ENCODE assay signal across 8 cellular contexts in genomic region chr1:3312894-3313578, GRCh38.
DNase-seq lines count a peak whose midpoint lies in the region; ATAC-seq and TF ChIP-seq lines count a peak whose summit lies in the region.

No MANE protein-coding gene starts in this region.

- H4K20me1 ChIP-seq in PC-3 (ENCODE audit: low read length) = no peaks in the 10 kb centered on the region

- POLR2A ChIA-PET in BJ (lab: Charles Lee) = interaction anchor here (1.4 kb wide), 1 partner anchor 56 kb away, joined by 4 read pairs; no protein-coding TSS in a partner anchor
- POLR2A ChIA-PET in PC-3 (lab: Charles Lee; ENCODE audit: unreplicated experiment) = no interaction called here

- H3K4me3 ChIP-seq in BJ (ENCODE audit: low read depth, low read length) = no peak overlapping the region
- H3K4me3 ChIP-seq in PC-3 (ENCODE audit: low read length) = no peak overlapping the region
- no peak overlapping the region for H3K4me3 ChIP-seq in skeletal muscle cell (ENCODE audit: low read depth, low read length)

- H3K4me2 ChIP-seq in PC-3 (ENCODE audit: low read length) = peak overlapping the region; percentile 18

- peak; percentile 94 for DNase-seq in BJ (ENCODE audit: low read depth)
- DNase-seq in PC-3 = peak; percentile 99
- DNase-seq in hippocampal formation (lab: John Stamatoyannopoulos, UW) = peak; percentile 24 to 37
- peak; percentile 98 for DNase-seq in skeletal muscle cell (ENCODE audit: low read depth)
- DNase-seq in NCI-H1417 (lab: John Stamatoyannopoulos, UW) = no peak

- ATAC-seq in PC-3 (peak; percentile 100), HG02678 (IDR thresholded peaks at IDR 0.05; ENCODE audit: unreplicated experiment) (no peak), HG03108 (IDR thresholded peaks at IDR 0.05; ENCODE audit: unreplicated experiment) (no peak)

- H3K9me2 ChIP-seq in PC-3 (replicated peaks; ENCODE audit: low read length) = no peaks in the 10 kb centered on the region

- no peaks in the 10 kb centered on the region for H3K79me2 ChIP-seq in PC-3 (ENCODE audit: low read length)

- CTCF ChIA-PET in BJ (lab: Yijun Ruan, JAX) = interaction anchor here (1.2 to 1.6 kb wide), 3 partner anchors 31 to 140 kb away, joined by 4 to 5 read pairs (median 4); no protein-coding TSS in a partner anchor
- CTCF ChIA-PET in PC-3 (lab: Charles Lee) = no interaction called here

- H3K27me3 ChIP-seq in BJ (ENCODE audit: control insufficient read depth, insufficient read depth, low read length) (no peaks in the 10 kb centered on the region), PC-3 (ENCODE audit: low read length) (peaks cover 42% of the 10 kb centered on the region)

- no peak for TF ChIP-seq CTCF in BJ (IDR thresholded peaks at IDR 0.05; ENCODE audit: insufficient read depth, low read depth, low read length)
- TF ChIP-seq CTCF in PC-3 (conservative IDR thresholded peaks at IDR 0.05; ENCODE audit: low read depth, low read length) = no peak

- H3K9ac ChIP-seq in PC-3 (ENCODE audit: low read length) = no peak overlapping the region

- H2AFZ ChIP-seq in PC-3 (ENCODE audit: low read length) = peak overlapping the region; percentile 39; the same call in 1 of the 2 replicates

- H3K27ac ChIP-seq in PC-3 (ENCODE audit: low read length) = no peak overlapping the region
- H3K27ac ChIP-seq in angular gyrus (ENCODE audit: low read depth, low read length) = peak overlapping the region; percentile 4

- no peaks in the 10 kb centered on the region for H3K9me3 ChIP-seq in PC-3 (ENCODE audit: low read length)

- peaks cover 10% of the 10 kb centered on the region for H3K4me1 ChIP-seq in PC-3 (ENCODE audit: insufficient read depth, low read length)

- H3K36me3 ChIP-seq in BJ (ENCODE audit: control insufficient read depth, insufficient read depth, low read length) = no peaks in the 10 kb centered on the region
- no peaks in the 10 kb centered on the region for H3K36me3 ChIP-seq in PC-3 (ENCODE audit: low read depth, low read length)

- intact Hi-C loops in PC-3 (cut with micrococcal nuclease) = no loop called here

- BruUV-seq in PC-3 (replicated peaks; lab: Mats Ljungman, UMichigan) = no TSS peak

- no peaks in the 10 kb centered on the region for H3F3A ChIP-seq in PC-3 (ENCODE audit: low read length, unreplicated experiment)

Comparison
In these comparisons a context has a peak if more than half of its experiments do, and no peak if none do; other contexts are left out.
1. DNase-seq: peak in BJ (single experiment), PC-3 (single experiment), hippocampal formation (2 of 2) and skeletal muscle cell (single experiment); none in NCI-H1417 (0 of 3).